Comparison of ENCODE assay signal across 9 cellular contexts in genomic region chr7:121372376-121373024, GRCh38. TPM values are rescaled to one million over a fixed set of nuclear protein-coding genes. Genes with fewer than 3 reads are reported as not detected.
DNase-seq lines count a peak whose midpoint lies in the region; ATAC-seq, FAIRE-seq and TF ChIP-seq lines count a peak whose summit lies in the region.
"Had no signal": no experiment of that assay in that cellular context is flagged by ENCODE, and none has a peak within 500 bp of the region (broad histone marks: within the 10 kb centered on the region; RNA-seq: fewer than 3 reads in every experiment).

No MANE protein-coding gene starts in this region.

- POLR2A ChIA-PET in Caco-2 (lab: Charles Lee) (no interaction called here), PC-3 (lab: Charles Lee; ENCODE audit: unreplicated experiment) (no interaction called here)

- H3K9me3 Mint-ChIP-seq in Caco-2 (ENCODE audit: unreplicated experiment) = no peaks in the 10 kb centered on the region

- H3K4me1 ChIP-seq in heart left ventricle (peaks cover 0 to 29% (median 11%) of the 10 kb centered on the region in 12 donors), Caco-2 (no peaks in the 10 kb centered on the region), PC-3 (ENCODE audit: insufficient read depth, low read length) (peaks cover 9% of the 10 kb centered on the region)

- peak; percentile 89 for ATAC-seq in GM21515 (IDR thresholded peaks at IDR 0.05; ENCODE audit: unreplicated experiment)
- peak; percentile 81 for ATAC-seq in HG03571 (IDR thresholded peaks at IDR 0.05; ENCODE audit: unreplicated experiment)
- ATAC-seq in heart left ventricle = peak in 3 of 4 donors; percentile 39 to 63 (median 56)
- no peak for ATAC-seq in PC-3

- DNase-seq in GM12891 (ENCODE audit: insufficient read length, low spot score) (no peak), heart left ventricle (no peak), Caco-2 (no peak), PC-3 (no peak), dedifferentiated amniotic fluid mesenchymal stem cell (ENCODE audit: extremely low spot score) (no peak)
- DNase-seq in stimulated activated CD8-positive, alpha-beta memory T cell treated with anti-CD3 and anti-CD28 coated beads, Interleukin-4, amount 100 ng/mL, for 48 hours = no peak

- peaks cover 13% of the 10 kb centered on the region for H3K4me1 Mint-ChIP-seq in Caco-2 (ENCODE audit: low read depth, unreplicated experiment)

- H3K4me3 ChIP-seq in heart left ventricle (no peak overlapping the region), Caco-2 (ENCODE audit: low read depth, low read length) (no peak overlapping the region), PC-3 (ENCODE audit: low read length) (no peak overlapping the region)

- FAIRE-seq in GM12891 (lab: Jason Lieb, UNC) = peak; percentile 9

- H3K36me3 ChIP-seq in heart left ventricle (peaks cover 0 to 55% (median 26%) of the 10 kb centered on the region in 9 donors), Caco-2 (ENCODE audit: control insufficient read depth, insufficient read depth, low read length) (no peaks in the 10 kb centered on the region; the same call in 1 of the 2 replicates), PC-3 (ENCODE audit: low read depth, low read length) (peaks cover 17% of the 10 kb centered on the region)
- H3K36me3 ChIP-seq: neutrophil had no signal

- no peak overlapping the region for H3K4me2 ChIP-seq in PC-3 (ENCODE audit: low read length)

- no peaks in the 10 kb centered on the region for H3F3A ChIP-seq in PC-3 (ENCODE audit: low read length, unreplicated experiment)

- no peaks in the 10 kb centered on the region for H3K79me2 ChIP-seq in PC-3 (ENCODE audit: low read length)

- 78 to 92% (median 84%) methylated on average over 2 of the region's 2 CpGs for WGBS in heart left ventricle, 4 donors

- H2AFZ ChIP-seq in PC-3 (ENCODE audit: low read length) = no peak overlapping the region

- H3K9me3 ChIP-seq in heart left ventricle (no peaks in the 10 kb centered on the region), Caco-2 (no peaks in the 10 kb centered on the region), PC-3 (ENCODE audit: low read length) (no peaks in the 10 kb centered on the region)
- H3K9me3 ChIP-seq: neutrophil had no signal

- CTCF ChIA-PET in Caco-2 (lab: Charles Lee) (no interaction called here), PC-3 (lab: Charles Lee) (interaction anchor here (0.6 kb wide), 1 partner anchor 158 kb away, joined by 3 read pairs; no protein-coding TSS in a partner anchor)

- no peak overlapping the region for H3K27ac Mint-ChIP-seq in Caco-2 (ENCODE audit: unreplicated experiment)

- H3K27ac ChIP-seq in heart left ventricle (peak overlapping the region in 5 of 12 donors; percentile 11 to 53 (median 35)), PC-3 (ENCODE audit: low read length) (no peak overlapping the region)
- H3K27ac ChIP-seq: neutrophil had no signal

- H4K20me1 ChIP-seq in PC-3 (ENCODE audit: low read length) = no peaks in the 10 kb centered on the region

- TF ChIP-seq CTCF in heart left ventricle (IDR thresholded peaks at IDR 0.05) = no peak
- TF ChIP-seq CTCF in Caco-2 (IDR thresholded peaks at IDR 0.05; ENCODE audit: insufficient read depth in 1 of 2, low read depth in 1 of 2, low read length in 1 of 2, severe bottlenecking in 1 of 2, unreplicated experiment in 1 of 2) = no peak
- no peak for TF ChIP-seq CTCF in PC-3 (conservative IDR thresholded peaks at IDR 0.05; ENCODE audit: low read depth, low read length)

- H3K9ac ChIP-seq in PC-3 (ENCODE audit: low read length) = no peak overlapping the region

- peaks cover 15% of the 10 kb centered on the region for H3K36me3 Mint-ChIP-seq in Caco-2 (ENCODE audit: insufficient read depth, unreplicated experiment)

- no peaks in the 10 kb centered on the region for H3K9me2 ChIP-seq in PC-3 (replicated peaks; ENCODE audit: low read length)

- BruUV-seq in Caco-2 (replicated peaks; lab: Mats Ljungman, UMichigan) = no TSS peak
- BruUV-seq in PC-3 (replicated peaks; lab: Mats Ljungman, UMichigan) = no TSS peak

- no peak overlapping the region for H3K4me3 Mint-ChIP-seq in Caco-2 (ENCODE audit: unreplicated experiment)

- TF ChIP-seq POLR2A in GM12891 (IDR thresholded peaks at IDR 0.05; ENCODE audit: low read depth, low read length) (no peak), heart left ventricle (IDR thresholded peaks at IDR 0.05) (no peak)

- H3K27me3 Mint-ChIP-seq in Caco-2 (ENCODE audit: insufficient read depth, unreplicated experiment) = no peaks in the 10 kb centered on the region

- intact Hi-C loops in heart left ventricle (cut with DNase I) (no loop called here), Caco-2 (cut with micrococcal nuclease; ENCODE audit: unreplicated experiment) (no loop called here), PC-3 (cut with micrococcal nuclease) (no loop called here)

- H3K27me3 ChIP-seq in heart left ventricle (no peaks in the 10 kb centered on the region), Caco-2 (replicated peaks; ENCODE audit: control insufficient read depth, insufficient read depth, low read length) (no peaks in the 10 kb centered on the region), PC-3 (ENCODE audit: low read length) (no peaks in the 10 kb centered on the region)
- H3K27me3 ChIP-seq: neutrophil had no signal

TF ChIP-seq in GM12891, 5 proteins besides CTCF, POLR2A, EP300 and RAD21:
- TF ChIP-seq POU2F2 (IDR thresholded peaks at IDR 0.05; ENCODE audit: low read depth, low read length) = no peak
- no peak for TF ChIP-seq TAF1 (IDR thresholded peaks at IDR 0.05; ENCODE audit: low read depth, low read length)
- TF ChIP-seq SPI1 (IDR thresholded peaks at IDR 0.05; ENCODE audit: low read depth, low read length) = no peak
- TF ChIP-seq PAX5 (IDR thresholded peaks at IDR 0.05; ENCODE audit: insufficient read depth, low read length, severe bottlenecking) = no peak
- no peak for TF ChIP-seq POLR2AphosphoS5 (IDR thresholded peaks at IDR 0.05; ENCODE audit: low read depth, low read length)

RNA-seq across cellular contexts. Expression of gene FAM3C, which starts 23.6 kb away (rescaled TPM):
- polyA plus RNA-seq in GM12891 (2012; ENCODE audit: low read depth, missing spikeins) = 16.0 TPM
- 10 to 100 TPM; 35.7 to 52.1 (median 45.3) TPM for total RNA-seq in heart left ventricle
- polyA plus RNA-seq in heart left ventricle = 10 to 100 TPM; 20.6 to 97.2 TPM
- 40.2 and 40.5 TPM in 2 replicates for total RNA-seq in Caco-2 (2022)
- total RNA-seq in PC-3 (2014; rRNA removed) = 37.7 and 37.9 TPM in 2 replicates

RNA-seq across cellular contexts. Expression of gene WNT16, which starts 43.7 kb away (rescaled TPM):
- not detected for polyA plus RNA-seq in GM12891 (2012; ENCODE audit: low read depth, missing spikeins)
- total RNA-seq in heart left ventricle = under 1 TPM in 1 of 9 donors, not detected in 8; 0.19 TPM
- polyA plus RNA-seq in heart left ventricle = not detected
- total RNA-seq in Caco-2 (2022) = not detected in 2 replicates
- total RNA-seq in PC-3 (2014; rRNA removed) = not detected in 2 replicates
